6 cellular contexts compared by ENCODE assay signal in the genomic region with DNA sequence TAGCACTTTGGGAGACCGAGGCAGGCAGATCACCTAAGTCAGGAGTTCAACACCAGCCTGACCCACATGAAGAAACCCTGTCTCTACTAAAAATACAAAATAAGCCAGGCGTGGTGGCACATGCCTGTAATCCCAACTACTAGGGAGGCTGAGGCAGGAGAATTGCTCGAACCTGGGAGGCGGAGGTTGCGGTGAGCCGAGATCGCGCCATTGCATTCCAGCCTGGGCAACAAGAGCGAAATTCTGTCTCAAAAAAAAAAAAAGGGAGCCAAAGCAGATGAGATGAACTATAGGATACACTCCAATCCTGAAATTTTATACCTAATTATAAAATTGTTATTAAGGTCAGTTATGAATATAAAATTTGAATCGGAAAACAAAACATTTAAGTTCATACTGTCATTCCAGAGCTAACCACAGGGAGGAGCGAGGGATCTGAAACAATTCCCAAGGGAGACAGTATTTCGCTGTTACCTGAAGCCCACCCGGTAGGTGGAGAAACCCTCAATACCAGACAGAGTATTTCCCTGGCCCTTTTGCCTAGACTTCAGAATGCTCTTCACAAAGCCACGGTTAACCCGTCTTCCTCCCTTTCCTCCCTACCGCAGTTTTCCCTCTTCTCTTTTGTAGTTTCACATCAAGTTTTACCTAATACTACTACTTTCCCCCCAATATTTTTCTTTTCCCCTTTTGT. TPM values are rescaled to one million over a fixed set of nuclear protein-coding genes. Genes with fewer than 3 reads are reported as not detected.
DNase-seq lines count a peak whose midpoint lies in the region; ATAC-seq and TF ChIP-seq lines count a peak whose summit lies in the region.

No MANE protein-coding gene starts in this region.

- H3K36me3 Mint-ChIP-seq in activated naive CD4-positive, alpha-beta T cell treated with anti-CD3 and anti-CD28 coated beads, Interleukin-2, amount 50 U/mL, for 72 hours: peaks cover 17 to 23% of the 10 kb centered on the region in 2 donors

- no peaks in the 10 kb centered on the region for H3K27me3 ChIP-seq in lower lobe of right lung (ENCODE audit: low read depth)

- H3K27ac ChIP-seq in lower lobe of right lung: no peak overlapping the region

- no peaks in the 10 kb centered on the region for H3K9me3 ChIP-seq in lower lobe of right lung

- H3K9me3 Mint-ChIP-seq in activated naive CD4-positive, alpha-beta T cell treated with anti-CD3 and anti-CD28 coated beads, Interleukin-2, amount 50 U/mL, for 72 hours: peaks cover 0 to 8% of the 10 kb centered on the region in 2 donors

- peaks cover 31% of the 10 kb centered on the region for H3K4me1 ChIP-seq in lower lobe of right lung

- TF ChIP-seq CTCF in LNCaP clone FGC (IDR thresholded peaks at IDR 0.05; ENCODE audit: control insufficient read depth, extremely low read depth, insufficient read depth): peak; percentile 51
- TF ChIP-seq CTCF in lower lobe of right lung (IDR thresholded peaks at IDR 0.05): peak; percentile 50
- TF ChIP-seq CTCF in omental fat pad (IDR thresholded peaks at IDR 0.05): no peak

- DNase-seq in COLO829 (ENCODE audit: low spot score) (peak; percentile 39), LNCaP clone FGC (ENCODE audit: low read depth) (no peak), lower lobe of right lung (no peak), omental fat pad (ENCODE audit: low spot score) (no peak)
- DNase-seq in activated naive CD4-positive, alpha-beta T cell treated with anti-CD3 and anti-CD28 coated beads, Interleukin-2, amount 50 U/mL, for 72 hours (ENCODE audit: low spot score in 2 of 2): no peak

- H3K4me3 ChIP-seq in LNCaP clone FGC (ENCODE audit: low read depth, low read length) (peak overlapping the region; percentile 94), lower lobe of right lung (peak overlapping the region; percentile 99)

- H3K27ac Mint-ChIP-seq in activated naive CD4-positive, alpha-beta T cell treated with anti-CD3 and anti-CD28 coated beads, Interleukin-2, amount 50 U/mL, for 72 hours: peak overlapping the region; percentile 83 to 86

- intact Hi-C loops in lower lobe of right lung (cut with DNase I): no loop called here

- peaks cover 10% of the 10 kb centered on the region for H3K36me3 ChIP-seq in lower lobe of right lung

- no peak for ATAC-seq in activated naive CD4-positive, alpha-beta T cell treated with anti-CD3 and anti-CD28 coated beads, Interleukin-2, amount 50 U/mL, for 72 hours
- no peak for ATAC-seq in lower lobe of right lung
- no peak for ATAC-seq in GM21381 (IDR thresholded peaks at IDR 0.05; ENCODE audit: unreplicated experiment)
- ATAC-seq in omental fat pad (ENCODE audit: low FRiP score): no peak

RNA-seq across cellular contexts. Expression of a gene that starts 1.4 kb away (rescaled TPM):
- 100 to 1,000 TPM; 122 to 127 TPM for total RNA-seq in activated naive CD4-positive, alpha-beta T cell treated with anti-CD3 and anti-CD28 coated beads, Interleukin-2, amount 50 U/mL, for 72 hours
- 52.0 TPM for total RNA-seq in lower lobe of right lung
- 10 to 100 TPM; 44.6 to 71.9 (median 60.4) TPM for total RNA-seq in omental fat pad

RNA-seq across cellular contexts. Expression of a gene that starts 20.5 kb away (rescaled TPM):
- total RNA-seq in activated naive CD4-positive, alpha-beta T cell treated with anti-CD3 and anti-CD28 coated beads, Interleukin-2, amount 50 U/mL, for 72 hours: 10 to 100 TPM; 76.0 to 80.8 TPM
- total RNA-seq in lower lobe of right lung (66.5 TPM), omental fat pad (10 to 100 TPM; 65.6 to 75.5 (median 71.8) TPM)

RNA-seq across cellular contexts. Expression of a gene that starts 27.4 kb away (rescaled TPM):
- 10 to 100 TPM; 10.7 to 12.4 TPM for total RNA-seq in activated naive CD4-positive, alpha-beta T cell treated with anti-CD3 and anti-CD28 coated beads, Interleukin-2, amount 50 U/mL, for 72 hours
- 13.9 TPM for total RNA-seq in lower lobe of right lung
- 10 to 100 TPM in 2 of 4 donors, 1 to 10 TPM in 2; 8.2 to 17.2 (median 11.1) TPM for total RNA-seq in omental fat pad

RNA-seq across cellular contexts. Expression of a gene that starts 34.2 kb away (rescaled TPM):
- 1 to 10 TPM; 7.9 to 8.3 TPM for total RNA-seq in activated naive CD4-positive, alpha-beta T cell treated with anti-CD3 and anti-CD28 coated beads, Interleukin-2, amount 50 U/mL, for 72 hours
- 18.8 TPM for total RNA-seq in lower lobe of right lung
- 1 to 10 TPM in 2 of 4 donors, under 1 TPM in 1, not detected in 1; 0.75 to 1.8 (median 1.3) TPM for total RNA-seq in omental fat pad

RNA-seq across cellular contexts. Expression of a gene that starts 37.5 kb away (rescaled TPM):
- total RNA-seq in activated naive CD4-positive, alpha-beta T cell treated with anti-CD3 and anti-CD28 coated beads, Interleukin-2, amount 50 U/mL, for 72 hours: 10 to 100 TPM; 56.4 to 82.1 TPM
- total RNA-seq in lower lobe of right lung (107 TPM), omental fat pad (100 to 1,000 TPM in 3 of 4 donors, 10 to 100 TPM in 1; 92.6 to 116 (median 105) TPM)

Comparison
In these comparisons a context has a peak if more than half of its experiments do, and no peak if none do; other contexts are left out.
1. CTCF ChIP-seq: peak in LNCaP clone FGC (single experiment) and lower lobe of right lung (single experiment); none in omental fat pad (0 of 3).